ENCODE assay signal across 1 cellular context in the genomic region with DNA sequence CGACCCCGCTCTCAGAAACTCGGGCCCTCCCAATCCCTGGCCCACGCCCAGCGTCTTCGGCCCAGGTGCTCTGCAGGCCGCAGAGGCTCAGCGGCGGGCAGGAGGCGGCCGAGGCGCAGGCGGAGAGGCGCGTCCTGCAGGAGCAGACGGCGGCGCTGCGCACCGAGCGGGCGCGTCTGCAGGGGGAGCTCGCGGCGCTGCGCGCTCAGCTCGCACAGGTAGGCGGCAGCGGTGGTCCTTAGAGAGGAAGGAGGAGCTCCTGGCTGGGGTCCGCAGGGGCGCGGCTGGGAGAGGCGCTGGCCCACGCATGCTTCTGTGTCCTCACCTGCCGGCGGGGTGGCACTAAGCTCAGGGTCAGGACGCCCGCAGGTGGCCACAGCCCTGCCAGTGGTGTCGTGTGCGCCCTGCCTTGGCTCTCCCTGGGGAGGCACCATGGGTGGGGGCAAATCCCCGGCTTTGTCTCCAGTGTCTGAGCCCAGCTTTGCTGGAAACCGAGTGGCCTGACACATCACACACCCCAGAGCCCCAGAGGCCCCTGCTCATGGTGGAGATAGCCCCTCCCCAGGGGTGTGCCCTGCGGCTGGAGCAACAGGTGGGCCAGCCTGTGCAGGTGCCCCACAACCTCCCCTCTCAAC.
TF ChIP-seq lines count a peak whose summit lies in the region.

No MANE protein-coding gene starts in this region.

TF ChIP-seq in HEK293, 187 proteins besides CTCF, POLR2A, EP300 and RAD21 (continued from another document):
- TF ChIP-seq, protein P1, sequence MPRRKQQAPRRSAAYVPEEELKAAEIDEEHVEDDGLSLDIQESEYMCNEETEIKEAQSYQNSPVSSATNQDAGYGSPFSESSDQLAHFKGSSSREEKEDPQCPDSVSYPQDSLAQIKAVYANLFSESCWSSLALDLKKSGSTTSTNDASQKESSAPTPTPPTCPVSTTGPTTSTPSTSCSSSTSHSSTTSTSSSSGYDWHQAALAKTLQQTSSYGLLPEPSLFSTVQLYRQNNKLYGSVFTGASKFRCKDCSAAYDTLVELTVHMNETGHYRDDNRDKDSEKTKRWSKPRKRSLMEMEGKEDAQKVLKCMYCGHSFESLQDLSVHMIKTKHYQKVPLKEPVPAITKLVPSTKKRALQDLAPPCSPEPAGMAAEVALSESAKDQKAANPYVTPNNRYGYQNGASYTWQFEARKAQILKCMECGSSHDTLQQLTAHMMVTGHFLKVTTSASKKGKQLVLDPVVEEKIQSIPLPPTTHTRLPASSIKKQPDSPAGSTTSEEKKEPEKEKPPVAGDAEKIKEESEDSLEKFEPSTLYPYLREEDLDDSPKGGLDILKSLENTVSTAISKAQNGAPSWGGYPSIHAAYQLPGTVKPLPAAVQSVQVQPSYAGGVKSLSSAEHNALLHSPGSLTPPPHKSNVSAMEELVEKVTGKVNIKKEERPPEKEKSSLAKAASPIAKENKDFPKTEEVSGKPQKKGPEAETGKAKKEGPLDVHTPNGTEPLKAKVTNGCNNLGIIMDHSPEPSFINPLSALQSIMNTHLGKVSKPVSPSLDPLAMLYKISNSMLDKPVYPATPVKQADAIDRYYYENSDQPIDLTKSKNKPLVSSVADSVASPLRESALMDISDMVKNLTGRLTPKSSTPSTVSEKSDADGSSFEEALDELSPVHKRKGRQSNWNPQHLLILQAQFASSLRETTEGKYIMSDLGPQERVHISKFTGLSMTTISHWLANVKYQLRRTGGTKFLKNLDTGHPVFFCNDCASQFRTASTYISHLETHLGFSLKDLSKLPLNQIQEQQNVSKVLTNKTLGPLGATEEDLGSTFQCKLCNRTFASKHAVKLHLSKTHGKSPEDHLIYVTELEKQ (tag by site-specific recombination; IDR thresholded peaks at IDR 0.05; ENCODE audit: borderline replicate concordance) = no peak
- TF ChIP-seq ZNF366 (tag by site-specific recombination; conservative IDR thresholded peaks at IDR 0.05) (no peak), GLIS1 (tag by site-specific recombination; IDR thresholded peaks at IDR 0.05) (peak; percentile 91), SCRT1 (tag by site-specific recombination; IDR thresholded peaks at IDR 0.05; ENCODE audit: borderline replicate concordance) (peak; percentile 97), ZNF157 (tag by site-specific recombination; IDR thresholded peaks at IDR 0.05) (no peak), ZNF292 (tag by site-specific recombination; IDR thresholded peaks at IDR 0.05; ENCODE audit: borderline replicate concordance, low read depth) (no peak), ZNF510 (tag by site-specific recombination; IDR thresholded peaks at IDR 0.05; ENCODE audit: insufficient replicate concordance) (no peak), WT1 (tag by site-specific recombination; IDR thresholded peaks at IDR 0.05) (no peak), HOXA7 (CRISPR knock-in tag; IDR thresholded peaks at IDR 0.05; ENCODE audit: borderline replicate concordance) (no peak), ZSCAN30 (tag by site-specific recombination; IDR thresholded peaks at IDR 0.05) (no peak), ZNF174 (tag by site-specific recombination; IDR thresholded peaks at IDR 0.05) (no peak), ZNF350 (tag by site-specific recombination; IDR thresholded peaks at IDR 0.05) (no peak), SCRT2 (tag by site-specific recombination; IDR thresholded peaks at IDR 0.05) (peak; percentile 99), ZIC2 (tag by site-specific recombination; IDR thresholded peaks at IDR 0.05) (peak; percentile 96), ZNF138 (tag by site-specific recombination; IDR thresholded peaks at IDR 0.05; ENCODE audit: borderline replicate concordance) (no peak), ZNF530 (tag by site-specific recombination; IDR thresholded peaks at IDR 0.05; ENCODE audit: low read depth) (no peak), ZNF416 (tag by site-specific recombination; IDR thresholded peaks at IDR 0.05) (no peak), GLIS2 (tag by site-specific recombination; IDR thresholded peaks at IDR 0.05) (peak; percentile 71), ZNF561 (tag by site-specific recombination; IDR thresholded peaks at IDR 0.05; ENCODE audit: borderline replicate concordance) (no peak), ZNF670 (tag by site-specific recombination; IDR thresholded peaks at IDR 0.05; ENCODE audit: low read depth) (no peak), ZNF202 (tag by site-specific recombination; IDR thresholded peaks at IDR 0.05; ENCODE audit: borderline replicate concordance) (no peak)
- TF ChIP-seq, protein P2, sequence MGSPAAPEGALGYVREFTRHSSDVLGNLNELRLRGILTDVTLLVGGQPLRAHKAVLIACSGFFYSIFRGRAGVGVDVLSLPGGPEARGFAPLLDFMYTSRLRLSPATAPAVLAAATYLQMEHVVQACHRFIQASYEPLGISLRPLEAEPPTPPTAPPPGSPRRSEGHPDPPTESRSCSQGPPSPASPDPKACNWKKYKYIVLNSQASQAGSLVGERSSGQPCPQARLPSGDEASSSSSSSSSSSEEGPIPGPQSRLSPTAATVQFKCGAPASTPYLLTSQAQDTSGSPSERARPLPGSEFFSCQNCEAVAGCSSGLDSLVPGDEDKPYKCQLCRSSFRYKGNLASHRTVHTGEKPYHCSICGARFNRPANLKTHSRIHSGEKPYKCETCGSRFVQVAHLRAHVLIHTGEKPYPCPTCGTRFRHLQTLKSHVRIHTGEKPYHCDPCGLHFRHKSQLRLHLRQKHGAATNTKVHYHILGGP (tag by site-specific recombination; IDR thresholded peaks at IDR 0.05) = no peak
- TF ChIP-seq, protein P3, sequence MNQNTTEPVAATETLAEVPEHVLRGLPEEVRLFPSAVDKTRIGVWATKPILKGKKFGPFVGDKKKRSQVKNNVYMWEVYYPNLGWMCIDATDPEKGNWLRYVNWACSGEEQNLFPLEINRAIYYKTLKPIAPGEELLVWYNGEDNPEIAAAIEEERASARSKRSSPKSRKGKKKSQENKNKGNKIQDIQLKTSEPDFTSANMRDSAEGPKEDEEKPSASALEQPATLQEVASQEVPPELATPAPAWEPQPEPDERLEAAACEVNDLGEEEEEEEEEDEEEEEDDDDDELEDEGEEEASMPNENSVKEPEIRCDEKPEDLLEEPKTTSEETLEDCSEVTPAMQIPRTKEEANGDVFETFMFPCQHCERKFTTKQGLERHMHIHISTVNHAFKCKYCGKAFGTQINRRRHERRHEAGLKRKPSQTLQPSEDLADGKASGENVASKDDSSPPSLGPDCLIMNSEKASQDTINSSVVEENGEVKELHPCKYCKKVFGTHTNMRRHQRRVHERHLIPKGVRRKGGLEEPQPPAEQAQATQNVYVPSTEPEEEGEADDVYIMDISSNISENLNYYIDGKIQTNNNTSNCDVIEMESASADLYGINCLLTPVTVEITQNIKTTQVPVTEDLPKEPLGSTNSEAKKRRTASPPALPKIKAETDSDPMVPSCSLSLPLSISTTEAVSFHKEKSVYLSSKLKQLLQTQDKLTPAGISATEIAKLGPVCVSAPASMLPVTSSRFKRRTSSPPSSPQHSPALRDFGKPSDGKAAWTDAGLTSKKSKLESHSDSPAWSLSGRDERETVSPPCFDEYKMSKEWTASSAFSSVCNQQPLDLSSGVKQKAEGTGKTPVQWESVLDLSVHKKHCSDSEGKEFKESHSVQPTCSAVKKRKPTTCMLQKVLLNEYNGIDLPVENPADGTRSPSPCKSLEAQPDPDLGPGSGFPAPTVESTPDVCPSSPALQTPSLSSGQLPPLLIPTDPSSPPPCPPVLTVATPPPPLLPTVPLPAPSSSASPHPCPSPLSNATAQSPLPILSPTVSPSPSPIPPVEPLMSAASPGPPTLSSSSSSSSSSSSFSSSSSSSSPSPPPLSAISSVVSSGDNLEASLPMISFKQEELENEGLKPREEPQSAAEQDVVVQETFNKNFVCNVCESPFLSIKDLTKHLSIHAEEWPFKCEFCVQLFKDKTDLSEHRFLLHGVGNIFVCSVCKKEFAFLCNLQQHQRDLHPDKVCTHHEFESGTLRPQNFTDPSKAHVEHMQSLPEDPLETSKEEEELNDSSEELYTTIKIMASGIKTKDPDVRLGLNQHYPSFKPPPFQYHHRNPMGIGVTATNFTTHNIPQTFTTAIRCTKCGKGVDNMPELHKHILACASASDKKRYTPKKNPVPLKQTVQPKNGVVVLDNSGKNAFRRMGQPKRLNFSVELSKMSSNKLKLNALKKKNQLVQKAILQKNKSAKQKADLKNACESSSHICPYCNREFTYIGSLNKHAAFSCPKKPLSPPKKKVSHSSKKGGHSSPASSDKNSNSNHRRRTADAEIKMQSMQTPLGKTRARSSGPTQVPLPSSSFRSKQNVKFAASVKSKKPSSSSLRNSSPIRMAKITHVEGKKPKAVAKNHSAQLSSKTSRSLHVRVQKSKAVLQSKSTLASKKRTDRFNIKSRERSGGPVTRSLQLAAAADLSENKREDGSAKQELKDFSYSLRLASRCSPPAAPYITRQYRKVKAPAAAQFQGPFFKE (tag by site-specific recombination; IDR thresholded peaks at IDR 0.05; ENCODE audit: borderline replicate concordance) = no peak
- TF ChIP-seq, protein P4, sequence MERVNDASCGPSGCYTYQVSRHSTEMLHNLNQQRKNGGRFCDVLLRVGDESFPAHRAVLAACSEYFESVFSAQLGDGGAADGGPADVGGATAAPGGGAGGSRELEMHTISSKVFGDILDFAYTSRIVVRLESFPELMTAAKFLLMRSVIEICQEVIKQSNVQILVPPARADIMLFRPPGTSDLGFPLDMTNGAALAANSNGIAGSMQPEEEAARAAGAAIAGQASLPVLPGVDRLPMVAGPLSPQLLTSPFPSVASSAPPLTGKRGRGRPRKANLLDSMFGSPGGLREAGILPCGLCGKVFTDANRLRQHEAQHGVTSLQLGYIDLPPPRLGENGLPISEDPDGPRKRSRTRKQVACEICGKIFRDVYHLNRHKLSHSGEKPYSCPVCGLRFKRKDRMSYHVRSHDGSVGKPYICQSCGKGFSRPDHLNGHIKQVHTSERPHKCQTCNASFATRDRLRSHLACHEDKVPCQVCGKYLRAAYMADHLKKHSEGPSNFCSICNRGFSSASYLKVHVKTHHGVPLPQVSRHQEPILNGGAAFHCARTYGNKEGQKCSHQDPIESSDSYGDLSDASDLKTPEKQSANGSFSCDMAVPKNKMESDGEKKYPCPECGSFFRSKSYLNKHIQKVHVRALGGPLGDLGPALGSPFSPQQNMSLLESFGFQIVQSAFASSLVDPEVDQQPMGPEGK (tag by site-specific recombination; IDR thresholded peaks at IDR 0.05) = no peak
- TF ChIP-seq, protein P5, sequence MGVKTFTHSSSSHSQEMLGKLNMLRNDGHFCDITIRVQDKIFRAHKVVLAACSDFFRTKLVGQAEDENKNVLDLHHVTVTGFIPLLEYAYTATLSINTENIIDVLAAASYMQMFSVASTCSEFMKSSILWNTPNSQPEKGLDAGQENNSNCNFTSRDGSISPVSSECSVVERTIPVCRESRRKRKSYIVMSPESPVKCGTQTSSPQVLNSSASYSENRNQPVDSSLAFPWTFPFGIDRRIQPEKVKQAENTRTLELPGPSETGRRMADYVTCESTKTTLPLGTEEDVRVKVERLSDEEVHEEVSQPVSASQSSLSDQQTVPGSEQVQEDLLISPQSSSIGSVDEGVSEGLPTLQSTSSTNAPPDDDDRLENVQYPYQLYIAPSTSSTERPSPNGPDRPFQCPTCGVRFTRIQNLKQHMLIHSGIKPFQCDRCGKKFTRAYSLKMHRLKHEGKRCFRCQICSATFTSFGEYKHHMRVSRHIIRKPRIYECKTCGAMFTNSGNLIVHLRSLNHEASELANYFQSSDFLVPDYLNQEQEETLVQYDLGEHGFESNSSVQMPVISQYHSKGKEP (tag by site-specific recombination; IDR thresholded peaks at IDR 0.05) = no peak
- TF ChIP-seq, protein P6, sequence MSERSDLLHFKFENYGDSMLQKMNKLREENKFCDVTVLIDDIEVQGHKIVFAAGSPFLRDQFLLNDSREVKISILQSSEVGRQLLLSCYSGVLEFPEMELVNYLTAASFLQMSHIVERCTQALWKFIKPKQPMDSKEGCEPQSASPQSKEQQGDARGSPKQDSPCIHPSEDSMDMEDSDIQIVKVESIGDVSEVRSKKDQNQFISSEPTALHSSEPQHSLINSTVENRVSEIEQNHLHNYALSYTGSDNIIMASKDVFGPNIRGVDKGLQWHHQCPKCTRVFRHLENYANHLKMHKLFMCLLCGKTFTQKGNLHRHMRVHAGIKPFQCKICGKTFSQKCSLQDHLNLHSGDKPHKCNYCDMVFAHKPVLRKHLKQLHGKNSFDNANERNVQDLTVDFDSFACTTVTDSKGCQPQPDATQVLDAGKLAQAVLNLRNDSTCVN (tag by site-specific recombination; optimal IDR thresholded peaks at IDR 0.05) = peak; percentile 53
- TF ChIP-seq, protein P7, sequence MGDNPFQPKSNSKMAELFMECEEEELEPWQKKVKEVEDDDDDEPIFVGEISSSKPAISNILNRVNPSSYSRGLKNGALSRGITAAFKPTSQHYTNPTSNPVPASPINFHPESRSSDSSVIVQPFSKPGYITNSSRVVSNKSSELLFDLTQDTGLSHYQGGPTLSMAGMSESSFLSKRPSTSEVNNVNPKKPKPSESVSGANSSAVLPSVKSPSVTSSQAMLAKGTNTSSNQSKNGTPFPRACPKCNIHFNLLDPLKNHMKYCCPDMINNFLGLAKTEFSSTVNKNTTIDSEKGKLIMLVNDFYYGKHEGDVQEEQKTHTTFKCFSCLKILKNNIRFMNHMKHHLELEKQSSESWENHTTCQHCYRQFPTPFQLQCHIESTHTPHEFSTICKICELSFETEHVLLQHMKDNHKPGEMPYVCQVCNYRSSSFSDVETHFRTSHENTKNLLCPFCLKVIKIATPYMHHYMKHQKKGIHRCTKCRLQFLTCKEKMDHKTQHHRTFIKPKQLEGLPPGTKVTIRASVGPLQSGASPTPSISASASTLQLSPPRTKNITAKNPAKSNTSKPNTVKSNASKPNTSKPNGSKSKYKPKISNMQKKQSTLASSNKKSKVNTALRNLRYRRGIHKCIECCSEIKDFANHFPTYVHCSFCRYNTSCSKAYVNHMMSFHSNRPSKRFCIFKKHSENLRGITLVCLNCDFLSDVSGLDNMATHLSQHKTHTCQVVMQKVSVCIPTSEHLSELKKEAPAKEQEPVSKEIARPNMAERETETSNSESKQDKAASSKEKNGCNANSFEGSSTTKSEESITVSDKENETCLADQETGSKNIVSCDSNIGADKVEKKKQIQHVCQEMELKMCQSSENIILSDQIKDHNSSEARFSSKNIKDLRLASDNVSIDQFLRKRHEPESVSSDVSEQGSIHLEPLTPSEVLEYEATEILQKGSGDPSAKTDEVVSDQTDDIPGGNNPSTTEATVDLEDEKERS (tag by site-specific recombination; IDR thresholded peaks at IDR 0.05) = no peak
